In genomic region chr5:40665902-40666301, GRCh38 we compare ENCODE assay signal across 29 cellular contexts.
"Had no signal": no experiment of that assay in that cellular context is flagged by ENCODE, and none has a peak within 500 bp of the region (broad histone marks: within the 10 kb centered on the region; RNA-seq: fewer than 3 reads in every experiment).

No MANE protein-coding gene starts in this region.

- H2AFZ ChIP-seq: neural progenitor cell, parathyroid adenoma had no signal

- H3K4me1 ChIP-seq: neural progenitor cell, parathyroid adenoma, prostate gland, right atrium auricular region, suprapubic skin, testis, tibial artery, transverse colon, upper lobe of right lung, uterus had no signal

- H3K27me3 ChIP-seq: neural progenitor cell, ovary, right atrium auricular region, spleen, suprapubic skin, testis, tibial artery, transverse colon, upper lobe of right lung, uterus had no signal

- ATAC-seq: naive thymus-derived CD4-positive, alpha-beta T cell; natural killer cell; sciatic nerve; stimulated activated memory B cell treated with anti-CD40 and anti-IgM and Interleukin-4, amounts not matched to agents 10 μg/mL and 1 μg/mL and 100 μg/mL, for 72 hours; stimulated activated naive CD8-positive, alpha-beta T cell treated with anti-CD3 and anti-CD28 coated beads, Interleukin-15, amount 100 ng/mL, for 72 hours; stimulated activated naive CD8-positive, alpha-beta T cell treated with anti-CD3 and anti-CD28 coated beads, Interleukin-15, Interleukin-2, amounts not matched to agents 100 U/mL and 50 U/mL, for 24 hours; upper lobe of right lung had no signal

- H3K36me3 ChIP-seq: neural progenitor cell, ovary, prostate gland, right atrium auricular region, spleen, suprapubic skin, tibial artery, transverse colon, upper lobe of right lung, uterus had no signal

- H3K79me2 ChIP-seq: parathyroid adenoma had no signal

- H3K27ac ChIP-seq: neural progenitor cell, ovary, parathyroid adenoma, prostate gland, right atrium auricular region, skin epidermis, spleen, suprapubic skin, testis, tibial artery, transverse colon, upper lobe of right lung, uterus had no signal

- DNase-seq: naive thymus-derived CD4-positive, alpha-beta T cell; natural killer cell; occipital lobe; ovary; retina; spleen; stimulated activated CD4-positive, alpha-beta T cell treated with anti-CD3 and anti-CD28 coated beads, Interleukin-12 subunit alpha, Interleukin-12 subunit beta, amount 100 ng/mL, for 4 hours; stimulated activated CD4-positive, alpha-beta T cell treated with anti-CD3 and anti-CD28 coated beads, Interleukin-1b, Interleukin-23, amount 100 ng/mL, for 48 hours; stimulated activated CD4-positive, alpha-beta T cell treated with anti-CD3 and anti-CD28 coated beads, Interleukin-4, amount 100 ng/mL, for 1 hour; stimulated activated CD4-positive, alpha-beta T cell treated with anti-CD3 and anti-CD28 coated beads, Interleukin-4, amount 100 ng/mL, for 4 hours; stimulated activated CD8-positive, alpha-beta memory T cell treated with anti-CD3 and anti-CD28 coated beads, Interleukin-4, amount 100 ng/mL, for 48 hours; stimulated activated naive CD4-positive, alpha-beta T cell; stimulated activated naive CD8-positive, alpha-beta T cell treated with anti-CD3 and anti-CD28 coated beads, Interleukin-15, amount 100 ng/mL, for 72 hours; stimulated activated naive CD8-positive, alpha-beta T cell treated with anti-CD3 and anti-CD28 coated beads, Interleukin-15, Interleukin-2, amounts not matched to agents 100 U/mL and 50 U/mL, for 24 hours; substantia nigra; testis; tibial artery; transverse colon; upper lobe of right lung; uterus had no signal

- H3K9me3 ChIP-seq: ovary, prostate gland, right atrium auricular region, spleen, suprapubic skin, testis, tibial artery, transverse colon, upper lobe of right lung, uterus had no signal

- H3K9ac ChIP-seq: neural progenitor cell, parathyroid adenoma had no signal

- H3K4me2 ChIP-seq: neural progenitor cell, smooth muscle cell had no signal

- H3K4me3 ChIP-seq: neural progenitor cell, ovary, prostate gland, right atrium auricular region, skin epidermis, smooth muscle cell, spleen, suprapubic skin, testis, tibial artery, transverse colon, upper lobe of right lung, uterus had no signal
